13 cellular contexts compared by ENCODE assay signal in genomic region chr19:43782311-43782660, GRCh38. TPM values are rescaled to one million over a fixed set of nuclear protein-coding genes. Genes with fewer than 3 reads are reported as not detected.
DNase-seq lines count a peak whose midpoint lies in the region; ATAC-seq and TF ChIP-seq lines count a peak whose summit lies in the region.
"Had no signal": no experiment of that assay in that cellular context is flagged by ENCODE, and none has a peak within 500 bp of the region (broad histone marks: within the 10 kb centered on the region; RNA-seq: fewer than 3 reads in every experiment).

No MANE protein-coding gene starts in this region.

- peaks cover 60% of the 10 kb centered on the region for H3K4me1 Mint-ChIP-seq in activated naive CD4-positive, alpha-beta T cell treated with anti-CD3 and anti-CD28 coated beads for 36 hours (ENCODE audit: low read depth)

- peak overlapping the region; percentile 36 for H3K9ac ChIP-seq in mammary epithelial cell (ENCODE audit: insufficient read depth, low read length)

- no peak overlapping the region for H3K4me3 ChIP-seq in mammary epithelial cell (replicated peaks in 1 of 3; ENCODE audit: insufficient read depth in 1 of 3, low read depth in 2 of 3, low read length in 3 of 3)
- H3K4me3 ChIP-seq in suprapubic skin: peak overlapping the region; percentile 10
- H3K4me3 ChIP-seq in lower leg skin (ENCODE audit: low read depth, poor library complexity, severe bottlenecking): no peak overlapping the region

- H2AFZ ChIP-seq in mammary epithelial cell (ENCODE audit: low read depth, low read length): no peak overlapping the region

- H3K9me3 ChIP-seq in mammary epithelial cell (replicated peaks; ENCODE audit: insufficient read depth, low read length): no peaks in the 10 kb centered on the region
- no peaks in the 10 kb centered on the region for H3K9me3 ChIP-seq in suprapubic skin
- H3K9me3 ChIP-seq: spleen had no signal

- intact Hi-C loops in activated naive CD4-positive, alpha-beta T cell treated with anti-CD3 and anti-CD28 coated beads for 36 hours (cut with micrococcal nuclease): loop anchor here (5.0 to 10.0 kb wide), 2 partner anchors 255 to 317 kb away; partner anchors contain the start of genes ETHE1 and LYPD3
- intact Hi-C loops in mammary epithelial cell (cut with micrococcal nuclease) (loop anchor here (10.0 kb wide), 2 partner anchors 257 to 337 kb away; partner anchors contain the start of gene ETHE1), lower leg skin (cut with DNase I; ENCODE audit: low total_unique reads) (loop anchor here (5.0 kb wide), 1 partner anchor 35 kb away; no protein-coding TSS in a partner anchor)

- dilution Hi-C loops in mammary epithelial cell (cut with HindIII; ENCODE audit: low sequenced_read_pairs): no loop called here

- TF ChIP-seq EP300 in suprapubic skin (IDR thresholded peaks at IDR 0.05): no peak

- no peaks in the 10 kb centered on the region for H4K20me1 ChIP-seq in mammary epithelial cell (ENCODE audit: insufficient read depth, low read length)

- no peak for TF ChIP-seq CTCF in RWPE1 (conservative IDR thresholded peaks at IDR 0.05; ENCODE audit: low read depth)
- no peak for TF ChIP-seq CTCF in mammary epithelial cell (conservative IDR thresholded peaks at IDR 0.05 in 1 of 2, IDR thresholded peaks at IDR 0.05 in 1 of 2; ENCODE audit: extremely low read depth in 1 of 2, insufficient read depth in 1 of 2, low read depth in 1 of 2, low read length in 2 of 2)
- TF ChIP-seq CTCF in suprapubic skin (IDR thresholded peaks at IDR 0.05): no peak
- TF ChIP-seq CTCF in lower leg skin (IDR thresholded peaks at IDR 0.05): no peak
- no peak for TF ChIP-seq CTCF in foreskin keratinocyte (conservative IDR thresholded peaks at IDR 0.05)

- no peak overlapping the region for H3K4me3 Mint-ChIP-seq in activated naive CD4-positive, alpha-beta T cell treated with anti-CD3 and anti-CD28 coated beads for 36 hours

- peak overlapping the region; percentile 46 for H3K27ac Mint-ChIP-seq in activated naive CD4-positive, alpha-beta T cell treated with anti-CD3 and anti-CD28 coated beads for 36 hours

- H3K36me3 Mint-ChIP-seq in activated naive CD4-positive, alpha-beta T cell treated with anti-CD3 and anti-CD28 coated beads for 36 hours (ENCODE audit: low read depth): peaks cover 21% of the 10 kb centered on the region

- ATAC-seq in foreskin keratinocyte: no peak
- ATAC-seq in HG03378 (IDR thresholded peaks at IDR 0.05; ENCODE audit: unreplicated experiment): no peak
- ATAC-seq: left ventricle myocardium superior had no signal

- CTCF ChIA-PET in activated naive CD4-positive, alpha-beta T cell treated with anti-CD3 and anti-CD28 coated beads for 36 hours (lab: Charles Lee): interaction anchor here (1.1 to 7.7 kb wide), 3 partner anchors 15 to 37 kb away, joined by 3 to 113 read pairs (median 13); no protein-coding TSS in a partner anchor
- CTCF ChIA-PET in RWPE1 (lab: Yijun Ruan, JAX) (no interaction called here), mammary epithelial cell (lab: Charles Lee; ENCODE audit: low non-redundant PET) (no interaction called here)

- peaks cover 44% of the 10 kb centered on the region for H3K79me2 ChIP-seq in mammary epithelial cell (ENCODE audit: insufficient read depth, low read length)

- POLR2A ChIA-PET in RWPE1 (lab: Yijun Ruan, JAX; ENCODE audit: low non-redundant PET): no interaction called here

- no peaks in the 10 kb centered on the region for H3K27me3 Mint-ChIP-seq in activated naive CD4-positive, alpha-beta T cell treated with anti-CD3 and anti-CD28 coated beads for 36 hours (ENCODE audit: low read depth)

- in situ Hi-C loops in mammary epithelial cell (cut with MboI; ENCODE audit: low sequenced_read_pairs in 2 of 2): loop anchor here in 1 of 2 donors (5.0 kb wide), 1 partner anchor 35 kb away; no protein-coding TSS in a partner anchor

- no peak for DNase-seq in activated naive CD4-positive, alpha-beta T cell treated with anti-CD3 and anti-CD28 coated beads for 36 hours
- DNase-seq in activated naive CD4-positive, alpha-beta T cell (lab: John Stamatoyannopoulos, UW): no peak
- DNase-seq in RWPE1 (ENCODE audit: low spot score): no peak
- DNase-seq in mammary epithelial cell: no peak
- no peak for DNase-seq in suprapubic skin (ENCODE audit: low spot score in 2 of 2)
- no peak for DNase-seq in lower leg skin (ENCODE audit: low spot score in 2 of 2)
- no peak for DNase-seq in foreskin keratinocyte
- DNase-seq: hypothalamus, left ventricle myocardium superior, NCI-H1105 treated with DMSO at 0.1 percent for 48 hours had no signal

- H3K27ac ChIP-seq in RWPE1: peak overlapping the region; percentile 96
- H3K27ac ChIP-seq in mammary epithelial cell (ENCODE audit: insufficient read depth, low read depth, low read length): peak overlapping the region; percentile 88
- H3K27ac ChIP-seq in suprapubic skin: peak overlapping the region; percentile 67
- H3K27ac ChIP-seq in foreskin keratinocyte: no peak overlapping the region

- no TSS peak for BruUV-seq in mammary epithelial cell (replicated peaks; lab: Mats Ljungman, UMichigan)

- TF ChIP-seq POLR2A in suprapubic skin (IDR thresholded peaks at IDR 0.05): no peak
- TF ChIP-seq POLR2A in lower leg skin (IDR thresholded peaks at IDR 0.05): no peak

- peak overlapping the region; percentile 10 for H3K4me2 ChIP-seq in mammary epithelial cell (ENCODE audit: insufficient read depth, low read depth, low read length)

- H3K27me3 ChIP-seq in mammary epithelial cell (ENCODE audit: insufficient read depth, low read length): no peaks in the 10 kb centered on the region
- H3K27me3 ChIP-seq in suprapubic skin: no peaks in the 10 kb centered on the region
- no peaks in the 10 kb centered on the region for H3K27me3 ChIP-seq in foreskin keratinocyte

- H3K4me1 ChIP-seq in mammary epithelial cell (ENCODE audit: insufficient read depth, low read length) (peaks cover 72% of the 10 kb centered on the region), suprapubic skin (peaks cover 68% of the 10 kb centered on the region), foreskin keratinocyte (peaks cover 21% of the 10 kb centered on the region)

- 72% methylated on average over 7 of the region's 8 CpGs for WGBS in mammary epithelial cell (ENCODE audit: low coverage, missing lambda C conversion rate)
- 46% methylated on average over 7 of the region's 8 CpGs for WGBS in suprapubic skin
- 36 to 40% methylated on average over 8 of the region's 8 CpGs for WGBS in lower leg skin, 2 donors

- H3K36me3 ChIP-seq in mammary epithelial cell (ENCODE audit: insufficient read depth, low read length) (no peaks in the 10 kb centered on the region), suprapubic skin (no peaks in the 10 kb centered on the region)
- H3K36me3 ChIP-seq: spleen had no signal

- no peaks in the 10 kb centered on the region for H3K9me3 Mint-ChIP-seq in activated naive CD4-positive, alpha-beta T cell treated with anti-CD3 and anti-CD28 coated beads for 36 hours

RNA-seq across cellular contexts. Expression of gene KCNN4, which starts 1.5 kb away (rescaled TPM):
- total RNA-seq in activated naive CD4-positive, alpha-beta T cell treated with anti-CD3 and anti-CD28 coated beads for 36 hours: 10 to 100 TPM; 68.4 to 73.7 TPM
- 100 to 1,000 TPM; 104 to 111 TPM for total RNA-seq in mammary epithelial cell
- polyA plus RNA-seq in mammary epithelial cell: 163 TPM
- 112 TPM for polyA minus RNA-seq in mammary epithelial cell
- total RNA-seq in suprapubic skin: 10 to 100 TPM; 26.4 to 77.9 (median 48.2) TPM
- total RNA-seq in lower leg skin: 10 to 100 TPM; 19.9 to 69.5 (median 49.2) TPM
- total RNA-seq in foreskin keratinocyte: 0.74 and 0.85 TPM in 2 replicates
- 0.56 and 0.76 TPM in 2 replicates for polyA plus RNA-seq in foreskin keratinocyte

RNA-seq across cellular contexts. Expression of gene LYPD5, which starts 20.0 kb away (rescaled TPM):
- total RNA-seq in activated naive CD4-positive, alpha-beta T cell treated with anti-CD3 and anti-CD28 coated beads for 36 hours: 1 to 10 TPM; 1.3 to 2.0 TPM
- total RNA-seq in mammary epithelial cell (1 to 10 TPM; 2.2 to 6.1 TPM), suprapubic skin (100 to 1,000 TPM in 1 of 4 donors, 10 to 100 TPM in 3; 48.5 to 114 (median 98.5) TPM), lower leg skin (100 to 1,000 TPM in 2 of 4 donors, 10 to 100 TPM in 2; 93.8 to 231 (median 117) TPM), foreskin keratinocyte (2.3 and 4.0 TPM in 2 replicates)
- polyA plus RNA-seq in mammary epithelial cell (13.0 TPM), foreskin keratinocyte (2.5 and 3.8 TPM in 2 replicates)
- 20.4 TPM for polyA minus RNA-seq in mammary epithelial cell
- total RNA-seq: epithelial cell of proximal tubule had no signal

RNA-seq across cellular contexts. Expression of gene SMG9, which starts 27.5 kb away (rescaled TPM):
- 100 to 1,000 TPM; 103 to 111 TPM for total RNA-seq in activated naive CD4-positive, alpha-beta T cell treated with anti-CD3 and anti-CD28 coated beads for 36 hours
- total RNA-seq in mammary epithelial cell (10 to 100 TPM in 1 of 2 donors, 1 to 10 TPM in 1; 7.5 to 62.7 TPM), suprapubic skin (10 to 100 TPM; 21.5 to 44.4 (median 30.1) TPM), lower leg skin (10 to 100 TPM; 18.0 to 27.6 (median 23.5) TPM), foreskin keratinocyte (27.7 and 29.5 TPM in 2 replicates)
- polyA plus RNA-seq in mammary epithelial cell (19.3 TPM), foreskin keratinocyte (38.3 and 39.8 TPM in 2 replicates)
- 46.8 TPM for polyA minus RNA-seq in mammary epithelial cell

RNA-seq across cellular contexts. Expression of gene ZNF283, which starts 44.8 kb away (rescaled TPM):
- total RNA-seq in activated naive CD4-positive, alpha-beta T cell treated with anti-CD3 and anti-CD28 coated beads for 36 hours: 1 to 10 TPM; 6.8 to 7.7 TPM
- total RNA-seq in mammary epithelial cell (10 to 100 TPM; 10.8 to 13.2 TPM), suprapubic skin (10 to 100 TPM in 2 of 4 donors, 1 to 10 TPM in 2; 4.7 to 26.4 (median 10.0) TPM), lower leg skin (1 to 10 TPM; 4.3 to 9.6 (median 6.3) TPM), foreskin keratinocyte (6.1 and 7.1 TPM in 2 replicates)
- polyA plus RNA-seq in mammary epithelial cell (2.0 TPM), foreskin keratinocyte (1.4 TPM in 2 replicates)
- 0.98 TPM for polyA minus RNA-seq in mammary epithelial cell

Comparison
In these comparisons a context has a peak if more than half of its experiments do, and no peak if none do; other contexts are left out.
1. RNA of gene KCNN4, which starts 1.5 kb away (total RNA-seq): 104 to 111 TPM in mammary epithelial cell, 68.4 to 73.7 TPM in activated naive CD4-positive, alpha-beta T cell treated with anti-CD3 and anti-CD28 coated beads for 36 hours, 19.9 to 69.5 TPM in lower leg skin and 26.4 to 77.9 TPM in suprapubic skin; 0.74 to 0.85 TPM in foreskin keratinocyte; every median in the first group is over 10 times any median in the second.
2. RNA of gene LYPD5, which starts 20.0 kb away (total RNA-seq): 93.8 to 231 TPM in lower leg skin and 48.5 to 114 TPM in suprapubic skin; 2.2 to 6.1 TPM in mammary epithelial cell, 2.3 to 4.0 TPM in foreskin keratinocyte and 1.3 to 2.0 TPM in activated naive CD4-positive, alpha-beta T cell treated with anti-CD3 and anti-CD28 coated beads for 36 hours; every median in the first group is over 4 times any median in the second.